In genomic region chr19:55442372-55443044, GRCh38 we compare ENCODE assay signal across 1 cellular context.
TF ChIP-seq lines count a peak whose summit lies in the region.

No MANE protein-coding gene starts in this region.

TF ChIP-seq in GM12878, 131 proteins besides CTCF, POLR2A, EP300 and RAD21:
- TF ChIP-seq ZBTB40 (IDR thresholded peaks at IDR 0.05; ENCODE audit: borderline replicate concordance) (no peak), CBX5 (IDR thresholded peaks at IDR 0.05; ENCODE audit: low read depth) (no peak), ZNF24 (IDR thresholded peaks at IDR 0.05) (no peak), NR2C1 (IDR thresholded peaks at IDR 0.05) (no peak), ZNF207 (IDR thresholded peaks at IDR 0.05; ENCODE audit: borderline replicate concordance) (no peak), NBN (IDR thresholded peaks at IDR 0.05) (no peak), ESRRA (IDR thresholded peaks at IDR 0.05; ENCODE audit: low read length) (no peak), HDAC6 (IDR thresholded peaks at IDR 0.05; ENCODE audit: unreplicated experiment) (peak; percentile 5)
